Comparison of ENCODE assay signal across 8 cellular contexts in the genomic region with DNA sequence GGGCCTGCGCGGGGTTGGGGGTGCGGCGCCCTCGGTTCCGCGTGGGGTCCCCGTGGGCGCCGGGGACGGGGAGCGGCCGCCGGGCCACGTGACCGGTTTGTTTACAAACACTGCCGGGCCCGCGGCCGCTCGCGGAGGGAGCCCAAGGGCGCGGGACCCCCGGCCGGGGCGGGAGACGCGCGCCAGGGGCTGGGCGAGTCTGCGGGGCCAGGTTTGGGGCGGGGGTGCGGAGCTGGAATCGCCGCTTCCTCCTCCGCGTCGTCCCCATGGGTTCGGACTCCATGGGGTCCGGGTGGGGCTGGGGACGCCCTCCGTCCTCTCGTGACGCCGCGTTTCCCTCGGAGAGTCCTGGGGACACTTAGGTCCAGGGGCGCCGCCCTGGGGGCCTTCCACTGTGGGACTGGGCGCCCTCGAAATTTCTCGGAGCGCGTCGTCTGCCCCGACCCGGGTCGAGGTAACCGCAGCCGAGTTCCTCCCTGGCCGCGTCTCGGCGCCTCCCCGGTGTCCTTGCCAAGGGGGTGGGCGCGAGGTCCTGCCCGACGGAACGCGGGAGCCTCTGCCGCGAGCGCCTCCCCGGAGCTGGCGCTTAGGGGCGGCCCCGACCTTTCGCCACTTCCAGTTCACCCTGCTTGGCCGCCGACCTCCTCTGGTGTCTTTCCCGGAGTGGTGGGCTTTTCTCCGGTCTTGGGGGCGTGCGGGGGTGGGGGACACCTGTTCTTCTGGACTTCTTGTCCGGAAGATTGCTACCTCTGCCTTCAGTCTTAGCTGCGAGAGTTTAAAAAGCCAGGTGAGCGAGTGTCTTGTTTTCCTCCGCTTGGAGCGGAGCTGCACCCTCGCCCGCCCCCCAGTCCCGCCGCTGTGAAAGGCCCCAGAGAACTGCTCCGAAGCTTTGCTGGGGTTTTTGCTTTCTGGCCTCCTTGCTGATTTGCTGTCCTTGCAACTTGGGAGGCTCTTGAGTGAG. TPM values are rescaled to one million over a fixed set of nuclear protein-coding genes. Genes with fewer than 3 reads are reported as not detected.
DNase-seq lines count a peak whose midpoint lies in the region; ATAC-seq and TF ChIP-seq lines count a peak whose summit lies in the region.

No MANE protein-coding gene starts in this region.

- H3K9me3 ChIP-seq in effector memory CD4-positive, alpha-beta T cell (ENCODE audit: control insufficient read depth, low read length): no peaks in the 10 kb centered on the region
- H3K9me3 ChIP-seq in mesenchymal stem cell (ENCODE audit: control insufficient read depth, low read length) (no peaks in the 10 kb centered on the region), subcutaneous abdominal adipose tissue (ENCODE audit: control insufficient read depth in 5 of 5, low read length in 5 of 5) (no peaks in the 10 kb centered on the region)

- peak overlapping the region; percentile 77 for H2BK120ac ChIP-seq in mesenchymal stem cell (ENCODE audit: low read depth, low read length)

- H3K9ac ChIP-seq in mesenchymal stem cell (ENCODE audit: low read length): peak overlapping the region; percentile 83
- peak overlapping the region; percentile 75 to 94 (median 89) for H3K9ac ChIP-seq in subcutaneous abdominal adipose tissue (ENCODE audit: low read length in 5 of 5)

- peak overlapping the region in 1 of 2 experiments; percentile 77 for H3K23ac ChIP-seq in mesenchymal stem cell (ENCODE audit: low read length in 2 of 2)

- peak overlapping the region; percentile 68 for H3K27ac ChIP-seq in effector memory CD4-positive, alpha-beta T cell (ENCODE audit: insufficient read depth, low read length, poor library complexity, severe bottlenecking)
- H3K27ac ChIP-seq in mesenchymal stem cell (ENCODE audit: low read length, poor library complexity, severe bottlenecking): no peak overlapping the region
- H3K27ac ChIP-seq in subcutaneous abdominal adipose tissue (ENCODE audit: low read depth, low read length): peak overlapping the region; percentile 97

- H3K4ac ChIP-seq in mesenchymal stem cell (ENCODE audit: low read depth in 1 of 2, low read length in 2 of 2): peak overlapping the region in 1 of 2 experiments; percentile 51

- peak overlapping the region; percentile 47 for H4K91ac ChIP-seq in mesenchymal stem cell (ENCODE audit: low read length)

- peak overlapping the region; percentile 57 for H2BK5ac ChIP-seq in mesenchymal stem cell (ENCODE audit: low read depth, low read length, poor library complexity, severe bottlenecking)

- H3K27me3 Mint-ChIP-seq in WTC11 (ENCODE audit: low read depth): peaks cover 32% of the 10 kb centered on the region

- no peaks in the 10 kb centered on the region for H3K27me3 ChIP-seq in effector memory CD4-positive, alpha-beta T cell (replicated peaks; ENCODE audit: control insufficient read depth, insufficient read depth, low read length, poor library complexity, severe bottlenecking)
- peaks cover 0 to 31% of the 10 kb centered on the region in 2 experiments for H3K27me3 ChIP-seq in mesenchymal stem cell (ENCODE audit: control insufficient read depth in 1 of 2, insufficient read depth in 1 of 2, low read length in 2 of 2)
- no peaks in the 10 kb centered on the region for H3K27me3 ChIP-seq in subcutaneous abdominal adipose tissue (ENCODE audit: control insufficient read depth in 5 of 5, insufficient read depth in 4 of 5, low read length in 5 of 5)

- H3K4me2 ChIP-seq in mesenchymal stem cell (ENCODE audit: low read length, poor library complexity, severe bottlenecking): peak overlapping the region; percentile 98

- TF ChIP-seq CTCF in WTC11 (IDR thresholded peaks at IDR 0.05): no peak

- peak overlapping the region; percentile 67 to 87 for H3K18ac ChIP-seq in mesenchymal stem cell (ENCODE audit: low read depth in 1 of 2, low read length in 2 of 2)

- H2AFZ ChIP-seq in mesenchymal stem cell (ENCODE audit: low read depth, low read length): peak overlapping the region; percentile 36

- 1% methylated on average over 77 of the region's 96 CpGs for WGBS in mesenchymal stem cell

- H3K4me1 Mint-ChIP-seq in WTC11: peaks cover 43% of the 10 kb centered on the region

- peak overlapping the region in 1 of 2 experiments; percentile 82 for H2BK12ac ChIP-seq in mesenchymal stem cell (ENCODE audit: low read length in 2 of 2)

- peaks cover 39% of the 10 kb centered on the region for H3K4me1 ChIP-seq in effector memory CD4-positive, alpha-beta T cell (ENCODE audit: control insufficient read depth, insufficient read depth, low read length, poor library complexity, severe bottlenecking)
- H3K4me1 ChIP-seq in mesenchymal stem cell (ENCODE audit: control insufficient read depth, insufficient read depth, low read depth, low read length): peaks cover 16% of the 10 kb centered on the region
- peaks cover 16 to 69% (median 52%) of the 10 kb centered on the region in 5 donors for H3K4me1 ChIP-seq in subcutaneous abdominal adipose tissue (ENCODE audit: control insufficient read depth in 5 of 5, insufficient read depth in 5 of 5, low read length in 5 of 5)

- H4K8ac ChIP-seq in mesenchymal stem cell (ENCODE audit: low read length): peak overlapping the region; percentile 76

- CTCF ChIA-PET in WTC11 (lab: Charles Lee): interaction anchor here (0.8 to 1.6 kb wide), 5 partner anchors 16 to 109 kb away, joined by 3 to 9 read pairs (median 6); no protein-coding TSS in a partner anchor

- H2AK5ac ChIP-seq in mesenchymal stem cell (ENCODE audit: low read length, severe bottlenecking): no peak overlapping the region

- POLR2A ChIA-PET in WTC11 (lab: Charles Lee): interaction anchor here (0.7 to 1.2 kb wide), 2 partner anchors 108 to 180 kb away, joined by 3 read pairs; no protein-coding TSS in a partner anchor

- H3K14ac ChIP-seq in mesenchymal stem cell (ENCODE audit: low read length in 2 of 2): peak overlapping the region in 1 of 2 experiments; percentile 61

- peak overlapping the region; percentile 81 for H3K4me3 Mint-ChIP-seq in WTC11

- H3K27ac Mint-ChIP-seq in WTC11: no peak overlapping the region

- DNase-seq in NCI-H1436 (lab: John Stamatoyannopoulos, UW) (peak; percentile 10), NCI-H1436 treated with DMSO at 0.1 percent for 48 hours (lab: John Stamatoyannopoulos, UW) (no peak), WTC11 (ENCODE audit: low spot score) (peak; percentile 38), mesenchymal stem cell (peak; percentile 34), NCI-H510A (lab: John Stamatoyannopoulos, UW) (no peak)
- DNase-seq in effector memory CD4-positive, alpha-beta T cell: no peak

- peak overlapping the region; percentile 84 for H3K4me3 ChIP-seq in effector memory CD4-positive, alpha-beta T cell (ENCODE audit: insufficient read depth, low read depth, low read length, poor library complexity, severe bottlenecking)
- H3K4me3 ChIP-seq in mesenchymal stem cell (ENCODE audit: insufficient read depth in 1 of 2, low read depth in 1 of 2, low read length in 2 of 2): peak overlapping the region; percentile 82 to 98
- peak overlapping the region; percentile 72 to 89 (median 87) for H3K4me3 ChIP-seq in subcutaneous abdominal adipose tissue (ENCODE audit: low read depth in 1 of 5, low read length in 5 of 5)

- no peak overlapping the region for H2BK15ac ChIP-seq in mesenchymal stem cell (ENCODE audit: low read depth, poor library complexity, severe bottlenecking)

- H3K36me3 ChIP-seq in effector memory CD4-positive, alpha-beta T cell (ENCODE audit: control insufficient read depth, insufficient read depth, low read length): no peaks in the 10 kb centered on the region
- no peaks in the 10 kb centered on the region for H3K36me3 ChIP-seq in mesenchymal stem cell (ENCODE audit: control insufficient read depth in 1 of 2, insufficient read depth in 2 of 2, low read depth in 1 of 2, low read length in 2 of 2)
- no peaks in the 10 kb centered on the region for H3K36me3 ChIP-seq in subcutaneous abdominal adipose tissue (ENCODE audit: control insufficient read depth in 5 of 5, insufficient read depth in 5 of 5, low read length in 5 of 5)

- no peaks in the 10 kb centered on the region for H3K9me3 Mint-ChIP-seq in WTC11

- H3K36me3 Mint-ChIP-seq in WTC11: no peaks in the 10 kb centered on the region

- H3K79me1 ChIP-seq in mesenchymal stem cell (replicated peaks; ENCODE audit: low read length, poor library complexity, severe bottlenecking): peaks cover 13% of the 10 kb centered on the region

- ATAC-seq in HG03095 (IDR thresholded peaks at IDR 0.05; ENCODE audit: unreplicated experiment) (peak; percentile 18), WTC11 (no peak)

TF ChIP-seq in WTC11, 78 proteins besides CTCF, POLR2A, EP300 and RAD21:
- TF ChIP-seq, protein P1, sequence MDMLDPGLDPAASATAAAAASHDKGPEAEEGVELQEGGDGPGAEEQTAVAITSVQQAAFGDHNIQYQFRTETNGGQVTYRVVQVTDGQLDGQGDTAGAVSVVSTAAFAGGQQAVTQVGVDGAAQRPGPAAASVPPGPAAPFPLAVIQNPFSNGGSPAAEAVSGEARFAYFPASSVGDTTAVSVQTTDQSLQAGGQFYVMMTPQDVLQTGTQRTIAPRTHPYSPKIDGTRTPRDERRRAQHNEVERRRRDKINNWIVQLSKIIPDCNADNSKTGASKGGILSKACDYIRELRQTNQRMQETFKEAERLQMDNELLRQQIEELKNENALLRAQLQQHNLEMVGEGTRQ (CRISPR knock-in tag; IDR thresholded peaks at IDR 0.05): peak; percentile 80
- TF ChIP-seq ZNF423 (CRISPR knock-in tag; IDR thresholded peaks at IDR 0.05): peak; percentile 64
- no peak for TF ChIP-seq ELF4 (CRISPR knock-in tag; IDR thresholded peaks at IDR 0.05; ENCODE audit: low read depth)
- TF ChIP-seq HMGXB4 (CRISPR knock-in tag; IDR thresholded peaks at IDR 0.05): 0 out of 2 replicates have a peak, but pooled peaks have one; percentile 36
TF ChIP-seq in WTC11: peak in this region for 3.

RNA-seq across cellular contexts. Expression of gene YPEL2, which starts 0.8 kb away (rescaled TPM):
- 2.2 to 3.1 TPM (median 2.5 TPM) in 3 replicates for total RNA-seq in WTC11 (2021)
- polyA plus RNA-seq in mesenchymal stem cell (2013, experiment 1 of 2): 10.5 TPM
- polyA plus RNA-seq in mesenchymal stem cell (2013, experiment 2 of 2): 10.8 TPM

Comparison
In these comparisons a context has a peak if more than half of its experiments do, and no peak if none do; other contexts are left out.
1. DNase-seq: peak in NCI-H1436 (single experiment), WTC11 (single experiment) and mesenchymal stem cell (single experiment); none in NCI-H1436 treated with DMSO at 0.1 percent for 48 hours (single experiment), effector memory CD4-positive, alpha-beta T cell (0 of 3) and NCI-H510A (single experiment).
2. Peak in every context shown above with its lines, with median percentiles within 50 percentile points of each other: H3K4me3 ChIP-seq.